In genomic region chr4:172953896-172954568, GRCh38 we compare ENCODE assay signal across 32 cellular contexts.
A peak's percentile ranks its signal among the peaks of the same experiment; 100 is the strongest.
DNase-seq lines count a peak whose midpoint lies in the region; ATAC-seq, FAIRE-seq and TF ChIP-seq lines count a peak whose summit lies in the region.
"Had no signal": no experiment of that assay in that cellular context is flagged by ENCODE, and none has a peak within 500 bp of the region (broad histone marks: within the 10 kb centered on the region; RNA-seq: fewer than 3 reads in every experiment).

No MANE protein-coding gene starts in this region.

- H3K9me3 ChIP-seq in A549 (no peaks in the 10 kb centered on the region), colonic mucosa (no peaks in the 10 kb centered on the region), Karpas-422 (ENCODE audit: low read length) (no peaks in the 10 kb centered on the region), T-helper 17 cell (ENCODE audit: control insufficient read depth, low read length, poor library complexity, severe bottlenecking) (no peaks in the 10 kb centered on the region)
- H3K9me3 ChIP-seq: esophagus squamous epithelium, ovary had no signal

- H3K4me3 ChIP-seq in A549: no peak overlapping the region
- H3K4me3 ChIP-seq in colonic mucosa: no peak overlapping the region
- H3K4me3 ChIP-seq in Karpas-422 (ENCODE audit: low read length): no peak overlapping the region
- H3K4me3 ChIP-seq: esophagus squamous epithelium, GM12878, ovary had no signal

- H3K27ac ChIP-seq in A549 (peak overlapping the region; percentile 44 to 53; a peak in 5 of 6 replicates), colonic mucosa (peak overlapping the region; percentile 22), Karpas-422 (ENCODE audit: low read length) (no peak overlapping the region)
- H3K27ac ChIP-seq: esophagus squamous epithelium, ovary had no signal

- H3K4me2 ChIP-seq in A549 (peak overlapping the region; percentile 47), Karpas-422 (ENCODE audit: low read depth, low read length, poor library complexity, severe bottlenecking) (no peak overlapping the region)

- 71% methylated on average over 5 of the region's 5 CpGs for WGBS in A549 (ENCODE audit: missing lambda C conversion rate)

- no peak for FAIRE-seq in A549 (lab: Jason Lieb, UNC)
- FAIRE-seq: GM12878, TTC549 had no signal

- H3K27me3 ChIP-seq in colonic mucosa: no peaks in the 10 kb centered on the region
- no peaks in the 10 kb centered on the region for H3K27me3 ChIP-seq in Karpas-422 (ENCODE audit: low read length)
- H3K27me3 ChIP-seq: esophagus squamous epithelium, ovary had no signal

- H2AFZ ChIP-seq in Karpas-422 (ENCODE audit: low read length): no peak overlapping the region

- peak in 1 of 2 experiments; percentile 62; a peak in 2 of 6 replicates for ATAC-seq in A549
- no peak for ATAC-seq in HG02970 (IDR thresholded peaks at IDR 0.05; ENCODE audit: low FRiP score, unreplicated experiment)
- no peak for ATAC-seq in GM18511 (IDR thresholded peaks at IDR 0.05; ENCODE audit: unreplicated experiment)
- ATAC-seq in T-helper 17 cell: no peak
- ATAC-seq: activated CD4-positive, CD25-positive, alpha-beta regulatory T cell treated with anti-CD3 and anti-CD28 coated beads, Interleukin-2, amount 50 U/mL, for 24 hours; activated CD8-positive, alpha-beta memory T cell treated with anti-CD3 and anti-CD28 coated beads, Interleukin-2, amount 10 ng/mL, durations not matched to agents 7 days and 5 days; activated naive CD8-positive, alpha-beta T cell treated with anti-CD3 and anti-CD28 coated beads, Interleukin-2, amount 50 U/mL, for 24 hours; activated T-cell treated with anti-CD3 and anti-CD28 coated beads, Interleukin-2, amount 50 U/mL, for 4 hours; GM12878; stimulated activated naive CD8-positive, alpha-beta T cell treated with anti-CD3 and anti-CD28 coated beads, Interleukin-15, Interleukin-2, amounts not matched to agents 100 U/mL and 50 U/mL, for 24 hours had no signal

- H3K36me3 Mint-ChIP-seq in T-helper 17 cell (ENCODE audit: low read depth): peaks cover 2% of the 10 kb centered on the region
- H3K36me3 Mint-ChIP-seq: activated CD8-positive, alpha-beta memory T cell treated with anti-CD3 and anti-CD28 coated beads, Interleukin-2, amount 10 ng/mL, durations not matched to agents 7 days and 5 days; CD4-positive, alpha-beta memory T cell; IgD-negative memory B cell; memory B cell had no signal

- no peak overlapping the region for H3K27ac Mint-ChIP-seq in T-helper 17 cell
- H3K27ac Mint-ChIP-seq: activated CD8-positive, alpha-beta memory T cell treated with anti-CD3 and anti-CD28 coated beads, Interleukin-2, amount 10 ng/mL, durations not matched to agents 7 days and 5 days; activated naive CD8-positive, alpha-beta T cell treated with anti-CD3 and anti-CD28 coated beads, Interleukin-2, amount 50 U/mL, for 24 hours; B cell; CD4-positive, alpha-beta memory T cell; H9; IgD-negative memory B cell; memory B cell had no signal

- no peak for TF ChIP-seq POLR2A in A549 (IDR thresholded peaks at IDR 0.05; ENCODE audit: low read length)

- DNase-seq in A549 (ENCODE audit: low read depth in 1 of 2, low spot score in 1 of 2): peak in 1 of 2 experiments; percentile 31
- DNase-seq in LHCN-M2 (ENCODE audit: low read depth): peak; percentile 56
- DNase-seq in colonic mucosa: no peak
- peak; percentile 14 for DNase-seq in foreskin melanocyte
- no peak for DNase-seq in Karpas-422
- no peak for DNase-seq in T-helper 17 cell
- DNase-seq: ACHN; activated CD4-positive, alpha-beta T cell treated with anti-CD3 and anti-CD28 coated beads, Interleukin-2, amount 50 U/mL, for 4 hours; activated CD8-positive, alpha-beta memory T cell treated with anti-CD3 and anti-CD28 coated beads, Interleukin-2, amount 10 ng/mL, durations not matched to agents 7 days and 5 days; activated gamma-delta T cell treated with Interleukin-2 at 50 U/mL for 16 hours; activated naive CD8-positive, alpha-beta T cell treated with anti-CD3 and anti-CD28 coated beads, Interleukin-2, amount 50 U/mL, for 24 hours; activated T-cell treated with anti-CD3 and anti-CD28 coated beads, Interleukin-2, amount 50 U/mL, for 4 hours; CD4-positive, alpha-beta memory T cell; EL; esophagus squamous epithelium; glutamatergic neuron; H9; NCI-H1092 treated with DMSO at 0.1 percent for 48 hours; NCI-H187; NCI-H2171 treated with DMSO at 0.1 percent for 48 hours; NCI-H510A; ovary; RPMI8226; stimulated activated naive CD8-positive, alpha-beta T cell treated with anti-CD3 and anti-CD28 coated beads, Interleukin-15, Interleukin-2, amounts not matched to agents 100 U/mL and 50 U/mL, for 24 hours had no signal

- H3K36me3 ChIP-seq in colonic mucosa: no peaks in the 10 kb centered on the region
- H3K36me3 ChIP-seq in Karpas-422 (ENCODE audit: insufficient read depth, low read length): no peaks in the 10 kb centered on the region
- H3K36me3 ChIP-seq: esophagus squamous epithelium, ovary had no signal

- POLR2A ChIA-PET in A549 (lab: Yijun Ruan, JAX): no interaction called here

- TF ChIP-seq CTCF in A549 (IDR thresholded peaks at IDR 0.05): no peak
- TF ChIP-seq CTCF in colonic mucosa (IDR thresholded peaks at IDR 0.05): no peak

- H3K9ac ChIP-seq in colonic mucosa (ENCODE audit: low read depth in 2 of 2, low read length in 2 of 2): no peak overlapping the region
- H3K9ac ChIP-seq in Karpas-422 (ENCODE audit: low read length): no peak overlapping the region

- intact Hi-C loops in colonic mucosa (cut with DNase I): no loop called here

- H3K27me3 Mint-ChIP-seq in T-helper 17 cell: peaks cover 18% of the 10 kb centered on the region
- H3K27me3 Mint-ChIP-seq: activated CD8-positive, alpha-beta memory T cell treated with anti-CD3 and anti-CD28 coated beads, Interleukin-2, amount 10 ng/mL, durations not matched to agents 7 days and 5 days; activated naive CD8-positive, alpha-beta T cell treated with anti-CD3 and anti-CD28 coated beads, Interleukin-2, amount 50 U/mL, for 24 hours; memory B cell had no signal

- H3K4me1 Mint-ChIP-seq in T-helper 17 cell: no peaks in the 10 kb centered on the region
- H3K4me1 Mint-ChIP-seq: activated CD8-positive, alpha-beta memory T cell treated with anti-CD3 and anti-CD28 coated beads, Interleukin-2, amount 10 ng/mL, durations not matched to agents 7 days and 5 days; activated naive CD8-positive, alpha-beta T cell treated with anti-CD3 and anti-CD28 coated beads, Interleukin-2, amount 50 U/mL, for 24 hours; B cell; CD4-positive, alpha-beta memory T cell; IgD-negative memory B cell; memory B cell had no signal

- TF ChIP-seq RAD21 in A549 (conservative IDR thresholded peaks at IDR 0.05 in 1 of 2, IDR thresholded peaks at IDR 0.05 in 1 of 2): no peak

- H3K79me2 ChIP-seq in Karpas-422 (ENCODE audit: low read length): no peaks in the 10 kb centered on the region

- CTCF ChIA-PET in A549 (lab: Yijun Ruan, JAX): no interaction called here

- no peak overlapping the region for H3K4me3 Mint-ChIP-seq in T-helper 17 cell
- H3K4me3 Mint-ChIP-seq: activated CD8-positive, alpha-beta memory T cell treated with anti-CD3 and anti-CD28 coated beads, Interleukin-2, amount 10 ng/mL, durations not matched to agents 7 days and 5 days; activated naive CD8-positive, alpha-beta T cell treated with anti-CD3 and anti-CD28 coated beads, Interleukin-2, amount 50 U/mL, for 24 hours; activated T-cell treated with anti-CD3 and anti-CD28 coated beads, Interleukin-2, amount 50 U/mL, for 4 hours; B cell; CD4-positive, alpha-beta memory T cell; H9; IgD-negative memory B cell; memory B cell had no signal

- H3K4me1 ChIP-seq in A549 (peaks cover 12% of the 10 kb centered on the region), colonic mucosa (no peaks in the 10 kb centered on the region), Karpas-422 (ENCODE audit: low read length) (no peaks in the 10 kb centered on the region)
- H3K4me1 ChIP-seq: esophagus squamous epithelium had no signal

- no peak for TF ChIP-seq EP300 in A549 (IDR thresholded peaks at IDR 0.05)

- no peaks in the 10 kb centered on the region for H4K20me1 ChIP-seq in Karpas-422 (ENCODE audit: insufficient read depth, low read depth, low read length)

- no peaks in the 10 kb centered on the region for H3K9me2 ChIP-seq in Karpas-422 (replicated peaks; ENCODE audit: insufficient read depth, low read length)

TF ChIP-seq in A549, 52 proteins besides CTCF, POLR2A, EP300 and RAD21:
- TF ChIP-seq FOSL2 (IDR thresholded peaks at IDR 0.05): no peak
- TF ChIP-seq FOSL2 (CRISPR knock-in tag; IDR thresholded peaks at IDR 0.05): peak; percentile 35; the same call in 1 of the 2 replicates
- TF ChIP-seq POLR2AphosphoS2 (conservative IDR thresholded peaks at IDR 0.05; ENCODE audit: low read length): no peak

Comparison
In these comparisons a context has a peak if more than half of its experiments do, and no peak if none do; other contexts are left out.
1. DNase-seq: peak in LHCN-M2 (single experiment) and foreskin melanocyte (single experiment); none in colonic mucosa (single experiment), Karpas-422 (single experiment) and T-helper 17 cell (0 of 3).